Comparison of ENCODE assay signal across 2 cellular contexts in genomic region chr4:70660106-70660505, GRCh38.
TF ChIP-seq lines count a peak whose summit lies in the region.

No MANE protein-coding gene starts in this region.

TF ChIP-seq in SK-N-SH, 30 proteins besides CTCF, POLR2A, EP300 and RAD21 (continued from another document):
- no peak for TF ChIP-seq TAF1 (IDR thresholded peaks at IDR 0.05; ENCODE audit: borderline replicate concordance, low read depth, low read length)
- no peak for TF ChIP-seq USF1 (IDR thresholded peaks at IDR 0.05; ENCODE audit: borderline replicate concordance, low read depth)
- no peak for TF ChIP-seq RXRA (IDR thresholded peaks at IDR 0.05; ENCODE audit: borderline replicate concordance, low read depth)
- TF ChIP-seq YY1 (IDR thresholded peaks at IDR 0.05; ENCODE audit: low read depth) = no peak
- TF ChIP-seq USF2 (IDR thresholded peaks at IDR 0.05; ENCODE audit: borderline replicate concordance, low read depth, low read length) = no peak
- no peak for TF ChIP-seq FOXM1 (IDR thresholded peaks at IDR 0.05; ENCODE audit: low read depth)
- TF ChIP-seq TCF12 (IDR thresholded peaks at IDR 0.05) = no peak
- TF ChIP-seq EZH2phosphoT487 (IDR thresholded peaks at IDR 0.05; ENCODE audit: borderline replicate concordance, low read depth) = no peak
- no peak for TF ChIP-seq FOXJ3 (CRISPR knock-in tag; IDR thresholded peaks at IDR 0.05)
- TF ChIP-seq MAX (IDR thresholded peaks at IDR 0.05; ENCODE audit: low read depth) = no peak
- no peak for TF ChIP-seq RCOR1 (IDR thresholded peaks at IDR 0.05; ENCODE audit: low read length)
- TF ChIP-seq SMC3 (IDR thresholded peaks at IDR 0.05; ENCODE audit: low read depth, low read length) = no peak
- TF ChIP-seq NFIC (IDR thresholded peaks at IDR 0.05; ENCODE audit: borderline replicate concordance) = no peak

TF ChIP-seq in SK-N-SH treated with all-trans-retinoic acid at 6 μM for 48 hours, 23 proteins besides CTCF, POLR2A, EP300 and RAD21 (continued from another document):
- no peak for TF ChIP-seq GLIS3 (CRISPR knock-in tag; IDR thresholded peaks at IDR 0.05)
- TF ChIP-seq ZNF70 (CRISPR knock-in tag; IDR thresholded peaks at IDR 0.05) = no peak
- no peak for TF ChIP-seq SNAI2 (CRISPR knock-in tag; IDR thresholded peaks at IDR 0.05)
- no peak for TF ChIP-seq ZNF565 (CRISPR knock-in tag; conservative IDR thresholded peaks at IDR 0.05; ENCODE audit: low read depth)
- no peak for TF ChIP-seq CREB5 (CRISPR knock-in tag; IDR thresholded peaks at IDR 0.05; ENCODE audit: low read depth)
- no peak for TF ChIP-seq TCF4 (CRISPR knock-in tag; IDR thresholded peaks at IDR 0.05; ENCODE audit: borderline replicate concordance)
